Comparison of ENCODE assay signal across 19 cellular contexts in the genomic region with DNA sequence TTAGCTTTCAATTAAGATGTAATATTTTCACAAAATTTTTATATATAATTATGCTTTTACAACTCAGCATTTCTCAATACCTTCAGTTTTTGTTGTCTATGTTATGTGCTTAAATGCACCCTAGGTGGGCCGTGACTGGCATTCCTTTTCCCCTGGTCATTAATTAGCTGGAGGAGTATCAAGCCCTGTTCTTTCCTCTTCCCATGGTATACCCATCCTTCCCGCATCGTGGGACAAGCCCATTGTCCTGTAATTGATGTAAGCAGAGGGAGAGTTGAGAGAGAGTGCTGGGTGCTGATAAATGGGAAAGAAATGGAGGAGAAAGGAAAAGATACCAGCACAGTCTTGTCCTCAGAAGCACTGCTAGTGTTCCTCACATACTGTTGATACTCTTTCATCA.
DNase-seq lines count a peak whose midpoint lies in the region; ATAC-seq and TF ChIP-seq lines count a peak whose summit lies in the region.
"Had no signal": no experiment of that assay in that cellular context is flagged by ENCODE, and none has a peak within 500 bp of the region (broad histone marks: within the 10 kb centered on the region; RNA-seq: fewer than 3 reads in every experiment).

No MANE protein-coding gene starts in this region.

- H2AK5ac ChIP-seq in mesendoderm (ENCODE audit: low read length) = no peak overlapping the region

- H3K9ac ChIP-seq in mesendoderm (ENCODE audit: low read length) = no peak overlapping the region
- H3K9ac ChIP-seq: BLaER1 treated with 17β-estradiol and CSF1 and Interleukin-3, amounts not matched to agents 10 nM and 100 nM had no signal

- ATAC-seq in WTC11 (peak; percentile 69), HG02885 (IDR thresholded peaks at IDR 0.05; ENCODE audit: poor library complexity, unreplicated experiment) (no peak)
- no peak for ATAC-seq in activated naive CD4-positive, alpha-beta T cell treated with anti-CD3 and anti-CD28 coated beads, Interleukin-2, amount 50 U/mL, for 72 hours

- POLR2A ChIA-PET in A673 (lab: Charles Lee; ENCODE audit: low non-redundant PET) (no interaction called here), WTC11 (lab: Charles Lee) (no interaction called here)

- H2BK15ac ChIP-seq in mesendoderm (replicated peaks; ENCODE audit: low read depth) = no peak overlapping the region

- CTCF ChIA-PET in A673 (lab: Charles Lee) = no interaction called here
- CTCF ChIA-PET in WTC11 (lab: Charles Lee) = no interaction called here

- H3K4me3 ChIP-seq in A673 (ENCODE audit: low read depth, low read length, poor library complexity, severe bottlenecking) (no peak overlapping the region), mesendoderm (ENCODE audit: low read length) (no peak overlapping the region), hepatocyte (no peak overlapping the region)
- H3K4me3 ChIP-seq: BLaER1 treated with 17β-estradiol and CSF1 and Interleukin-3, amounts not matched to agents 10 nM and 100 nM had no signal

- no peak overlapping the region for H3K4ac ChIP-seq in mesendoderm (ENCODE audit: low read depth, low read length)

- no peak overlapping the region for H2AFZ ChIP-seq in hepatocyte

- no peak overlapping the region for H3K18ac ChIP-seq in mesendoderm (ENCODE audit: low read length)

- H3K36me3 ChIP-seq in A673 (ENCODE audit: insufficient read depth, low read length, poor library complexity, severe bottlenecking) (no peaks in the 10 kb centered on the region), mesendoderm (ENCODE audit: control insufficient read depth, insufficient read depth, low read length) (no peaks in the 10 kb centered on the region), hepatocyte (replicated peaks; ENCODE audit: insufficient read depth, low read depth) (no peaks in the 10 kb centered on the region)
- H3K36me3 ChIP-seq: BE2C; BLaER1 treated with 17β-estradiol and CSF1 and Interleukin-3, amounts not matched to agents 10 nM and 100 nM had no signal

- no peaks in the 10 kb centered on the region for H3K9me3 Mint-ChIP-seq in WTC11
- H3K9me3 Mint-ChIP-seq in activated naive CD4-positive, alpha-beta T cell treated with anti-CD3 and anti-CD28 coated beads, Interleukin-2, amount 50 U/mL, for 72 hours = peaks cover 0 to 4% of the 10 kb centered on the region in 2 donors
- H3K9me3 Mint-ChIP-seq: CD4-positive, alpha-beta T cell; CD8-positive, alpha-beta memory T cell had no signal

- no peaks in the 10 kb centered on the region for H3K9me2 ChIP-seq in hepatocyte (replicated peaks; ENCODE audit: insufficient read depth)

- intact Hi-C loops in A673 (cut with micrococcal nuclease; ENCODE audit: unreplicated experiment) = no loop called here

- H3K4me1 ChIP-seq in A673 (ENCODE audit: insufficient read depth, low read length, poor library complexity, severe bottlenecking) (peaks cover 7% of the 10 kb centered on the region), mesendoderm (ENCODE audit: control insufficient read depth, low read depth, low read length) (no peaks in the 10 kb centered on the region), hepatocyte (ENCODE audit: insufficient read depth) (no peaks in the 10 kb centered on the region)
- H3K4me1 ChIP-seq: BLaER1 treated with 17β-estradiol and CSF1 and Interleukin-3, amounts not matched to agents 10 nM and 100 nM had no signal

- H3K79me2 ChIP-seq in mesendoderm (ENCODE audit: control insufficient read depth, insufficient read depth, low read length) (no peaks in the 10 kb centered on the region), hepatocyte (no peaks in the 10 kb centered on the region)

- WGBS in mesendoderm (ENCODE audit: extremely low coverage, insufficient coverage, low lambda C conversion rate) = no CpG with 5 or more reads among the region's 3 CpGs
- 93% methylated on average over 3 of the region's 3 CpGs for WGBS in hepatocyte (ENCODE audit: low lambda C conversion rate, missing lambda C conversion rate)

- no peak overlapping the region for H3K56ac ChIP-seq in mesendoderm (ENCODE audit: low read length)

- no peaks in the 10 kb centered on the region for H3K27me3 ChIP-seq in A673 (replicated peaks; ENCODE audit: insufficient read depth, low read depth, low read length, poor library complexity)
- no peaks in the 10 kb centered on the region for H3K27me3 ChIP-seq in mesendoderm (ENCODE audit: insufficient read depth, low read length, poor library complexity)
- no peaks in the 10 kb centered on the region for H3K27me3 ChIP-seq in hepatocyte
- H3K27me3 ChIP-seq: BE2C; BLaER1 treated with 17β-estradiol and CSF1 and Interleukin-3, amounts not matched to agents 10 nM and 100 nM had no signal

- H2BK120ac ChIP-seq in mesendoderm (ENCODE audit: low read depth, low read length) = no peak overlapping the region

- no peaks in the 10 kb centered on the region for H3K36me3 Mint-ChIP-seq in WTC11
- H3K36me3 Mint-ChIP-seq in activated naive CD4-positive, alpha-beta T cell treated with anti-CD3 and anti-CD28 coated beads, Interleukin-2, amount 50 U/mL, for 72 hours = no peaks in the 10 kb centered on the region
- H3K36me3 Mint-ChIP-seq: CD14-positive monocyte; CD8-positive, alpha-beta memory T cell had no signal

- BruUV-seq in A673 (replicated peaks; lab: Mats Ljungman, UMichigan) = no TSS peak

- no peaks in the 10 kb centered on the region for H3K79me1 ChIP-seq in mesendoderm (ENCODE audit: low read length)

- peak overlapping the region; percentile 29 for H4K5ac ChIP-seq in mesendoderm (ENCODE audit: low read length)

- DNase-seq in A673 (ENCODE audit: low spot score) (peak; percentile 4), WTC11 (ENCODE audit: low spot score) (no peak), mesendoderm (peak; percentile 16), hepatocyte (ENCODE audit: low spot score) (no peak)
- no peak for DNase-seq in activated naive CD4-positive, alpha-beta T cell treated with anti-CD3 and anti-CD28 coated beads, Interleukin-2, amount 50 U/mL, for 72 hours (ENCODE audit: low spot score in 2 of 2)
- DNase-seq: ACHN; AML-193; BE2C; CD4-positive, alpha-beta T cell; CD8-positive, alpha-beta memory T cell; DMS 273 treated with DMSO at 0.1 percent for 48 hours; DMS79; GF-D8; H7; HCEC 1CT had no signal

- no peak overlapping the region for H4K8ac ChIP-seq in mesendoderm (ENCODE audit: low read depth, low read length)

- H3K4me2 ChIP-seq in mesendoderm (ENCODE audit: low read length) (no peak overlapping the region), hepatocyte (no peak overlapping the region)
- H3K4me2 ChIP-seq: BLaER1 treated with 17β-estradiol and CSF1 and Interleukin-3, amounts not matched to agents 10 nM and 100 nM had no signal

- H3K27me3 Mint-ChIP-seq in WTC11 (ENCODE audit: low read depth) = no peaks in the 10 kb centered on the region; the same call in 1 of the 2 replicates
- H3K27me3 Mint-ChIP-seq: CD4-positive, alpha-beta T cell; CD8-positive, alpha-beta memory T cell had no signal

- peak overlapping the region; percentile 51; the same call in 1 of the 2 replicates for H3K27ac Mint-ChIP-seq in WTC11
- H3K27ac Mint-ChIP-seq in activated naive CD4-positive, alpha-beta T cell treated with anti-CD3 and anti-CD28 coated beads, Interleukin-2, amount 50 U/mL, for 72 hours = no peak overlapping the region
- H3K27ac Mint-ChIP-seq: CD14-positive monocyte; CD4-positive, alpha-beta T cell; CD8-positive, alpha-beta memory T cell had no signal

- H2BK5ac ChIP-seq in mesendoderm (ENCODE audit: low read length) = no peak overlapping the region

- H3K9me3 ChIP-seq in A673 (ENCODE audit: low read depth, low read length, poor library complexity, severe bottlenecking) (no peaks in the 10 kb centered on the region), hepatocyte (ENCODE audit: low read depth) (no peaks in the 10 kb centered on the region)
- H3K9me3 ChIP-seq: BE2C; BLaER1 treated with 17β-estradiol and CSF1 and Interleukin-3, amounts not matched to agents 10 nM and 100 nM had no signal

- no peaks in the 10 kb centered on the region for H4K20me1 ChIP-seq in hepatocyte (ENCODE audit: insufficient read depth, poor library complexity, severe bottlenecking)
- H4K20me1 ChIP-seq: BLaER1 treated with 17β-estradiol and CSF1 and Interleukin-3, amounts not matched to agents 10 nM and 100 nM had no signal

- H3K4me1 Mint-ChIP-seq in WTC11 = peaks cover 18% of the 10 kb centered on the region
- H3K4me1 Mint-ChIP-seq: CD14-positive monocyte; CD8-positive, alpha-beta memory T cell had no signal

- no peak for TF ChIP-seq CTCF in A673 (conservative IDR thresholded peaks at IDR 0.05; ENCODE audit: low read depth, low read length)
- TF ChIP-seq CTCF in WTC11 (IDR thresholded peaks at IDR 0.05) = no peak
- no peak for TF ChIP-seq CTCF in hepatocyte (IDR thresholded peaks at IDR 0.05; ENCODE audit: poor library complexity)

- no peak overlapping the region for H3K23ac ChIP-seq in mesendoderm (ENCODE audit: low read length)

- H3K4me3 Mint-ChIP-seq in WTC11 = no peak overlapping the region
- H3K4me3 Mint-ChIP-seq: CD14-positive monocyte; CD4-positive, alpha-beta T cell; CD8-positive, alpha-beta memory T cell had no signal

- H3K27ac ChIP-seq in A673 (ENCODE audit: low read depth, low read length, poor library complexity, severe bottlenecking) (no peak overlapping the region), mesendoderm (ENCODE audit: low read depth, low read length) (no peak overlapping the region), hepatocyte (no peak overlapping the region)
- H3K27ac ChIP-seq: 22Rv1; BLaER1 treated with 17β-estradiol and CSF1 and Interleukin-3, amounts not matched to agents 10 nM and 100 nM had no signal

TF ChIP-seq in WTC11, 78 proteins besides CTCF, POLR2A, EP300 and RAD21 (continues in another document):
- no peak for TF ChIP-seq ZNF396 (CRISPR knock-in tag; IDR thresholded peaks at IDR 0.05; ENCODE audit: borderline replicate concordance)
- TF ChIP-seq OVOL2 (CRISPR knock-in tag; IDR thresholded peaks at IDR 0.05; ENCODE audit: borderline replicate concordance) = no peak
- no peak for TF ChIP-seq TCF7 (CRISPR knock-in tag; IDR thresholded peaks at IDR 0.05; ENCODE audit: low read depth)
- TF ChIP-seq RORB (CRISPR knock-in tag; IDR thresholded peaks at IDR 0.05) = no peak
- TF ChIP-seq NFYB (CRISPR knock-in tag; conservative IDR thresholded peaks at IDR 0.05; ENCODE audit: low read depth) = no peak
- TF ChIP-seq ZBTB21 (CRISPR knock-in tag; IDR thresholded peaks at IDR 0.05; ENCODE audit: borderline replicate concordance) = no peak
- TF ChIP-seq RELA (CRISPR knock-in tag; IDR thresholded peaks at IDR 0.05; ENCODE audit: borderline replicate concordance) = no peak

Comparison
In these comparisons a context has a peak if more than half of its experiments do, and no peak if none do; other contexts are left out.
1. DNase-seq: peak in A673 (single experiment) and mesendoderm (single experiment); none in WTC11 (single experiment), hepatocyte (single experiment) and activated naive CD4-positive, alpha-beta T cell treated with anti-CD3 and anti-CD28 coated beads, Interleukin-2, amount 50 U/mL, for 72 hours (0 of 2).